9 cellular contexts compared by ENCODE assay signal in the genomic region with DNA sequence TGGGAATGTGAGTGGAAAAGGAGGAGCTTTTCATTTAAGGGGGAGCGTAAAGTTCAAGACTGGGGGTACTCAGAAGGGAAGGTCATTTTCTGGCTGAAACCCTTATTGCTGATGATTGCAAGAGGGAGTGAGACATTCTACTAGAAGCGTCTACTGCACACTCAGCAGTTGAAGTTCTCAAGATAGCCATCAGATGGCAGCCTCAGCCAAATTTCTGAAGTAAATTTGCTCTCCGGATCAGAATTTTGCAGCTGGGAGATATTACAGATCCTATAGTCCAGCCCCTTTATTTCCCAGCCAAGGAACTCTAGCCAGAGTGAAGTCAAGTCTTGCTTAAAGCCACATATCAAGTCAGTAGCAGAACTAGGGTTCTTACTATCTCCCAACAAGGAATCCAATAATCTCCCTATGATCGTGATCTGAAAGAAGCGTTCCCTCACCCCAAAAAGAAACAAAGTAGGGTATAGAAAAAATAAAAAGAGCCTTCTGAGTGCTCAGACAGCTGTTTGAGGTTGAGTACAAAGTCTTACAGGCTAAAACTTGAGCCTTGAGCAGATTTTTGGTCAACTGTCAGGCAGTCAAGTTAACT. TPM values are rescaled to one million over a fixed set of nuclear protein-coding genes. Genes with fewer than 3 reads are reported as not detected.
DNase-seq lines count a peak whose midpoint lies in the region; ATAC-seq and TF ChIP-seq lines count a peak whose summit lies in the region.
"Had no signal": no experiment of that assay in that cellular context is flagged by ENCODE, and none has a peak within 500 bp of the region (broad histone marks: within the 10 kb centered on the region; RNA-seq: fewer than 3 reads in every experiment).

No MANE protein-coding gene starts in this region.

- WGBS in adrenal gland, 4 donors: 22 to 26% (median 24%) methylated on average over 5 of the region's 5 CpGs
- 21% methylated on average over 5 of the region's 5 CpGs for WGBS in right cardiac atrium
- 43% methylated on average over 5 of the region's 5 CpGs for WGBS in smooth muscle cell (ENCODE audit: low lambda C conversion rate)

- H3K9me3 ChIP-seq in adrenal gland (replicated peaks in 1 of 3) (no peaks in the 10 kb centered on the region), right cardiac atrium (ENCODE audit: control insufficient read depth, low read length) (no peaks in the 10 kb centered on the region), smooth muscle cell (replicated peaks; ENCODE audit: low read depth) (no peaks in the 10 kb centered on the region)

- H3K27me3 ChIP-seq in adrenal gland (peaks cover 13% of the 10 kb centered on the region), right cardiac atrium (ENCODE audit: control insufficient read depth, insufficient read depth) (peaks cover 4% of the 10 kb centered on the region), smooth muscle cell (ENCODE audit: low read depth) (peaks cover 73% of the 10 kb centered on the region)

- CTCF ChIA-PET in HEK293T (lab: Yijun Ruan, JAX): interaction anchor here (0.7 to 4.8 kb wide), 9 partner anchors 18 to 575 kb away, joined by 3 to 43 read pairs (median 4); no protein-coding TSS in a partner anchor

- no peaks in the 10 kb centered on the region for H3K79me2 ChIP-seq in smooth muscle cell (ENCODE audit: low read depth)

- H3K4me1 ChIP-seq in adrenal gland (replicated peaks in 1 of 2): no peaks in the 10 kb centered on the region
- H3K4me1 ChIP-seq in right cardiac atrium (ENCODE audit: control insufficient read depth, insufficient read depth, low read length): no peaks in the 10 kb centered on the region
- H3K4me1 ChIP-seq in smooth muscle cell (ENCODE audit: low read depth): no peaks in the 10 kb centered on the region

- H3F3A ChIP-seq in smooth muscle cell (ENCODE audit: low read depth): no peaks in the 10 kb centered on the region

- no peaks in the 10 kb centered on the region for H4K20me1 ChIP-seq in smooth muscle cell (ENCODE audit: low read depth)

- H3K4me3 ChIP-seq in adrenal gland: no peak overlapping the region
- no peak overlapping the region for H3K4me3 ChIP-seq in right cardiac atrium (ENCODE audit: low read length)
- H3K4me3 ChIP-seq in smooth muscle cell: no peak overlapping the region
- H3K4me3 ChIP-seq: skin epidermis had no signal

- POLR2A ChIA-PET in HEK293T (lab: Yijun Ruan, JAX): no interaction called here

- no peak overlapping the region for H3K9ac ChIP-seq in smooth muscle cell (ENCODE audit: low read depth)

- H2AFZ ChIP-seq in smooth muscle cell (ENCODE audit: low read depth): no peak overlapping the region

- H3K4me2 ChIP-seq in smooth muscle cell: no peak overlapping the region

- ATAC-seq in right cardiac atrium: peak; percentile 57 to 68
- no peak for ATAC-seq in HG02840 (IDR thresholded peaks at IDR 0.05; ENCODE audit: low FRiP score, unreplicated experiment)

- no peak overlapping the region for H3K27ac ChIP-seq in adrenal gland
- no peak overlapping the region for H3K27ac ChIP-seq in right cardiac atrium (ENCODE audit: low read length)
- no peak overlapping the region for H3K27ac ChIP-seq in smooth muscle cell (ENCODE audit: low read depth)
- H3K27ac ChIP-seq: skin epidermis had no signal

- peak; percentile 71 for DNase-seq in DMS153 treated with DMSO at 0.1 percent for 48 hours (lab: John Stamatoyannopoulos, UW; ENCODE audit: unreplicated experiment)
- DNase-seq in HEK293T (ENCODE audit: extremely low spot score): peak; percentile 46
- peak; percentile 89 for DNase-seq in NCI-H2227 (lab: John Stamatoyannopoulos, UW; ENCODE audit: unreplicated experiment)
- DNase-seq in adrenal gland: peak; percentile 42 to 78 (median 54)
- no peak for DNase-seq in right cardiac atrium
- no peak for DNase-seq in smooth muscle cell (lab: John Stamatoyannopoulos, UW; ENCODE audit: unreplicated experiment)
- no peak for DNase-seq in mesenteric fat pad (ENCODE audit: low spot score)

- H3K36me3 ChIP-seq in adrenal gland (replicated peaks in 1 of 2) (no peaks in the 10 kb centered on the region), smooth muscle cell (ENCODE audit: low read depth) (no peaks in the 10 kb centered on the region)

- TF ChIP-seq CTCF in adrenal gland (IDR thresholded peaks at IDR 0.05) (peak; percentile 57 to 75 (median 70)), smooth muscle cell (IDR thresholded peaks at IDR 0.05; ENCODE audit: borderline replicate concordance, insufficient read depth, poor library complexity, severe bottlenecking) (peak; percentile 66)

- no peak for TF ChIP-seq POLR2A in adrenal gland (IDR thresholded peaks at IDR 0.05)

- intact Hi-C loops in adrenal gland (cut with DNase I): loop anchor here in 1 of 2 donors (5.0 kb wide), 1 partner anchor 153 kb away; no protein-coding TSS in a partner anchor
- intact Hi-C loops in right cardiac atrium (cut with DNase I): loop anchor here in 3 of 4 donors (5.0 to 10.0 kb wide), 3 partner anchors 146 to 156 kb away; no protein-coding TSS in a partner anchor

TF ChIP-seq in HEK293T, 16 proteins besides CTCF, POLR2A, EP300 and RAD21:
- TF ChIP-seq TARDBP (IDR thresholded peaks at IDR 0.05) (no peak), ARNT (IDR thresholded peaks at IDR 0.05) (no peak), L3MBTL2 (conservative IDR thresholded peaks at IDR 0.05) (no peak), BHLHE40 (IDR thresholded peaks at IDR 0.05; ENCODE audit: borderline replicate concordance) (no peak), FOXM1 (IDR thresholded peaks at IDR 0.05; ENCODE audit: borderline replicate concordance) (no peak)
TF ChIP-seq in HEK293T: peak in this region for 0.

RNA-seq across cellular contexts. Expression of a gene that starts 24.0 kb away (rescaled TPM):
- total RNA-seq in adrenal gland (not detected), right cardiac atrium (not detected), smooth muscle cell (not detected in 2 replicates), mesenteric fat pad (not detected)
- polyA plus RNA-seq in adrenal gland (not detected), right cardiac atrium (not detected), smooth muscle cell (0.21 TPM in 1 of 2 replicates, not detected in the other)

RNA-seq across cellular contexts. Expression of a gene that starts 29.3 kb away (rescaled TPM):
- total RNA-seq in adrenal gland (under 1 TPM in 1 of 8 donors, not detected in 7; 0.74 TPM), right cardiac atrium (not detected), smooth muscle cell (not detected in 2 replicates), mesenteric fat pad (not detected)
- polyA plus RNA-seq in adrenal gland (1 to 10 TPM in 1 of 3 donors, under 1 TPM in 1, not detected in 1; 0.20 to 1.2 TPM), right cardiac atrium (not detected), smooth muscle cell (1.0 and 1.4 TPM in 2 replicates)

Comparison
In these comparisons a context has a peak if more than half of its experiments do, and no peak if none do; other contexts are left out.
1. DNase-seq: peak in DMS153 treated with DMSO at 0.1 percent for 48 hours (single experiment), HEK293T (single experiment), NCI-H2227 (single experiment) and adrenal gland (7 of 7); none in right cardiac atrium (0 of 3), smooth muscle cell (single experiment) and mesenteric fat pad (single experiment).